ENCODE assay signal across 27 cellular contexts in genomic region chr1:84467298-84467697, GRCh38. TPM values are rescaled to one million over a fixed set of nuclear protein-coding genes. Genes with fewer than 3 reads are reported as not detected.
"Had no signal": no experiment of that assay in that cellular context is flagged by ENCODE, and none has a peak within 500 bp of the region (broad histone marks: within the 10 kb centered on the region; RNA-seq: fewer than 3 reads in every experiment).

No MANE protein-coding gene starts in this region.

- ATAC-seq: effector memory CD8-positive, alpha-beta T cell; gastroesophageal sphincter; heart right ventricle; left colon; left ventricle myocardium superior; naive thymus-derived CD4-positive, alpha-beta T cell; right cardiac atrium; stimulated activated effector memory CD8-positive, alpha-beta T cell treated with anti-CD3 and anti-CD28 coated beads, Interleukin-12 subunit alpha, Interleukin-12 subunit beta, amount 100 ng/mL, for 72 hours had no signal

- H3K4me3 ChIP-seq: gastroesophageal sphincter, heart right ventricle, lung, neural progenitor cell, sigmoid colon, stomach, thyroid gland, vagina had no signal

- H3K9me3 Mint-ChIP-seq: effector memory CD8-positive, alpha-beta T cell; nephron; neural progenitor cell; stimulated activated effector memory CD8-positive, alpha-beta T cell treated with anti-CD3 and anti-CD28 coated beads, Interleukin-12 subunit alpha, Interleukin-12 subunit beta, amount 100 ng/mL, for 72 hours had no signal

- H3K36me3 Mint-ChIP-seq: neural progenitor cell; stimulated activated effector memory CD8-positive, alpha-beta T cell treated with anti-CD3 and anti-CD28 coated beads, Interleukin-12 subunit alpha, Interleukin-12 subunit beta, amount 100 ng/mL, for 72 hours had no signal

- DNase-seq: cortex of kidney; effector memory CD8-positive, alpha-beta T cell; foreskin fibroblast; heart right ventricle; hippocampal formation; left colon; left ventricle myocardium superior; mesendoderm; midbrain; naive thymus-derived CD4-positive, alpha-beta T cell; right cardiac atrium; sigmoid colon; stimulated activated CD4-positive, alpha-beta T cell treated with anti-CD3 and anti-CD28 coated beads, Interleukin-2, amount 100 ng/mL, for 24 hours; stimulated activated CD4-positive, alpha-beta T cell treated with anti-CD3 and anti-CD28 coated beads, Interleukin-4, amount 100 ng/mL, for 24 hours; stimulated activated naive CD4-positive, alpha-beta T cell treated with Interleukin-2 at 50 U/mL for 16 hours; stomach; thyroid gland; trophoblast cell had no signal

- H3K4me3 Mint-ChIP-seq: effector memory CD8-positive, alpha-beta T cell; naive thymus-derived CD4-positive, alpha-beta T cell; nephron; neural progenitor cell; stimulated activated effector memory CD8-positive, alpha-beta T cell treated with anti-CD3 and anti-CD28 coated beads, Interleukin-12 subunit alpha, Interleukin-12 subunit beta, amount 100 ng/mL, for 72 hours had no signal

- H3K27me3 ChIP-seq: thyroid gland, vagina had no signal

- H3K9me3 ChIP-seq: gastroesophageal sphincter, heart right ventricle, sigmoid colon, stomach, thyroid gland, vagina had no signal

- H3K4me2 ChIP-seq: neural progenitor cell had no signal

- H3K79me2 ChIP-seq: parathyroid adenoma had no signal

- H3K4me1 Mint-ChIP-seq: naive thymus-derived CD4-positive, alpha-beta T cell; nephron; neural progenitor cell; stimulated activated effector memory CD8-positive, alpha-beta T cell treated with anti-CD3 and anti-CD28 coated beads, Interleukin-12 subunit alpha, Interleukin-12 subunit beta, amount 100 ng/mL, for 72 hours had no signal

- H3K36me3 ChIP-seq: gastroesophageal sphincter, heart right ventricle, neural progenitor cell, sigmoid colon, stomach, thyroid gland, vagina had no signal

- H2AFZ ChIP-seq: neural progenitor cell, parathyroid adenoma had no signal

- H3K27ac ChIP-seq: gastroesophageal sphincter, heart right ventricle, neural progenitor cell, parathyroid adenoma, sigmoid colon, stomach, thyroid gland, vagina had no signal

- H3K9ac ChIP-seq: neural progenitor cell, parathyroid adenoma had no signal

- H3K27ac Mint-ChIP-seq: effector memory CD8-positive, alpha-beta T cell; naive thymus-derived CD4-positive, alpha-beta T cell; nephron; neural progenitor cell; progenitor cell of endocrine pancreas; stimulated activated effector memory CD8-positive, alpha-beta T cell treated with anti-CD3 and anti-CD28 coated beads, Interleukin-12 subunit alpha, Interleukin-12 subunit beta, amount 100 ng/mL, for 72 hours had no signal

- H3K4me1 ChIP-seq: gastroesophageal sphincter, heart right ventricle, neural progenitor cell, parathyroid adenoma, sigmoid colon, stomach, thyroid gland, vagina had no signal

RNA-seq across cellular contexts. Expression of gene SPATA1, which starts 38.9 kb away (rescaled TPM):
- total RNA-seq: kidney epithelial cell had no signal
- polyA plus RNA-seq: naive thymus-derived CD4-positive, alpha-beta T cell had no signal
